Comparison of ENCODE assay signal across 17 cellular contexts in genomic region chr10:15751048-15751447, GRCh38. TPM values are rescaled to one million over a fixed set of nuclear protein-coding genes. Genes with fewer than 3 reads are reported as not detected.
A peak's percentile ranks its signal among the peaks of the same experiment; 100 is the strongest.
DNase-seq lines count a peak whose midpoint lies in the region; ATAC-seq and TF ChIP-seq lines count a peak whose summit lies in the region.
"Had no signal": no experiment of that assay in that cellular context is flagged by ENCODE, and none has a peak within 500 bp of the region (broad histone marks: within the 10 kb centered on the region; RNA-seq: fewer than 3 reads in every experiment).

No MANE protein-coding gene starts in this region.

- WGBS in right cardiac atrium: 58% methylated on average over 5 of the region's 5 CpGs
- 12% methylated on average over 5 of the region's 5 CpGs for WGBS in GM23248 (ENCODE audit: low coverage in 1 of 2, low lambda C conversion rate in 2 of 2, missing lambda C conversion rate in 2 of 2), 2 experiments
- WGBS in right lobe of liver (ENCODE audit: insufficient coverage, low coverage, low lambda C conversion rate, missing lambda C conversion rate): 75% methylated on average over 3 of the region's 5 CpGs

- no peak for TF ChIP-seq POLR2A in right lobe of liver (IDR thresholded peaks at IDR 0.05)

- no peaks in the 10 kb centered on the region for H4K20me1 ChIP-seq in GM23248 (ENCODE audit: insufficient read depth)

- H3K9me2 ChIP-seq in GM23248 (ENCODE audit: insufficient read depth): no peaks in the 10 kb centered on the region

- no peaks in the 10 kb centered on the region for H3F3A ChIP-seq in GM23248 (ENCODE audit: insufficient read depth)

- ATAC-seq in left ventricle myocardium superior (peak; percentile 45), right cardiac atrium (no peak), right lobe of liver (no peak), GM19023 (IDR thresholded peaks at IDR 0.05; ENCODE audit: unreplicated experiment) (no peak)
- ATAC-seq: K562 had no signal

- H3K4me1 ChIP-seq in right cardiac atrium (ENCODE audit: control insufficient read depth, insufficient read depth, low read length) (no peaks in the 10 kb centered on the region), GM23248 (ENCODE audit: insufficient read depth) (no peaks in the 10 kb centered on the region; the same call in 1 of the 2 replicates), right lobe of liver (no peaks in the 10 kb centered on the region)
- H3K4me1 ChIP-seq: Caco-2, HAP-1 had no signal

- H3K36me3 ChIP-seq in GM23248 (ENCODE audit: low read depth): no peaks in the 10 kb centered on the region
- H3K36me3 ChIP-seq in right lobe of liver: no peaks in the 10 kb centered on the region
- H3K36me3 ChIP-seq: HAP-1 had no signal

- intact Hi-C loops in left ventricle myocardium superior (cut with micrococcal nuclease) (no loop called here), right cardiac atrium (cut with DNase I) (no loop called here), right lobe of liver (cut with DNase I) (no loop called here)

- H3K27ac ChIP-seq in right cardiac atrium (ENCODE audit: low read length) (no peak overlapping the region), GM23248 (no peak overlapping the region), right lobe of liver (no peak overlapping the region)
- H3K27ac ChIP-seq: C4-2B had no signal

- no peaks in the 10 kb centered on the region for H3K27me3 ChIP-seq in right cardiac atrium (ENCODE audit: control insufficient read depth, insufficient read depth)
- no peaks in the 10 kb centered on the region; the same call in 1 of the 2 replicates for H3K27me3 ChIP-seq in GM23248 (replicated peaks; ENCODE audit: insufficient read depth)
- H3K27me3 ChIP-seq in right lobe of liver: no peaks in the 10 kb centered on the region

- DNase-seq in left ventricle myocardium superior (no peak), right cardiac atrium (no peak), GM23248 (peak; percentile 33), fibroblast of peridontal ligament (ENCODE audit: extremely low read depth) (peak; percentile 14), GM03348 (ENCODE audit: low spot score) (no peak), right lobe of liver (no peak)
- DNase-seq: 8988T; AML-193; Caco-2; CD4-positive, alpha-beta T cell; IMR-90 had no signal

- TF ChIP-seq CTCF in right lobe of liver (IDR thresholded peaks at IDR 0.05): no peak

- in situ Hi-C loops in GM23248 (cut with MboI): no loop called here

- H3K4me2 ChIP-seq in GM23248 (ENCODE audit: unreplicated experiment): no peak overlapping the region

- H3K9me3 ChIP-seq in right cardiac atrium (ENCODE audit: control insufficient read depth, low read length) (no peaks in the 10 kb centered on the region), GM23248 (ENCODE audit: low read depth) (no peaks in the 10 kb centered on the region), right lobe of liver (no peaks in the 10 kb centered on the region)
- H3K9me3 ChIP-seq: HAP-1 had no signal

- H3K79me2 ChIP-seq in GM23248 (ENCODE audit: insufficient read depth): no peaks in the 10 kb centered on the region

- no peak overlapping the region for H2AFZ ChIP-seq in GM23248

- H3K9ac ChIP-seq in GM23248: no peak overlapping the region

- no peak overlapping the region for H3K4me3 ChIP-seq in right cardiac atrium (ENCODE audit: low read length)
- no peak overlapping the region for H3K4me3 ChIP-seq in GM23248
- H3K4me3 ChIP-seq in right lobe of liver: no peak overlapping the region
- H3K4me3 ChIP-seq: HAP-1, K562 had no signal

RNA-seq across cellular contexts. Expression of gene ITGA8, which starts 31.3 kb away (rescaled TPM):
- total RNA-seq in left ventricle myocardium superior: 0.82 TPM
- total RNA-seq in right cardiac atrium: 1 to 10 TPM; 3.7 to 8.8 (median 5.6) TPM
- polyA plus RNA-seq in right cardiac atrium: 5.5 TPM
- total RNA-seq in GM23248 (2014; rRNA removed; shearing (Covaris generic)): 0.32 TPM in 1 of 2 replicates, not detected in the other
- 0.23 TPM in 1 of 2 replicates, not detected in the other for polyA plus RNA-seq in GM23248 (2016; fragmentation: Nextera tagmentation; extraction: Ambion mirVana)
- total RNA-seq in right lobe of liver: under 1 TPM; 0.18 to 0.80 (median 0.36) TPM
- total RNA-seq: A673; Caco-2; CD4-positive, alpha-beta T cell; H1 had no signal
- polyA plus RNA-seq: H1 had no signal

Comparison
In these comparisons a context has a peak if more than half of its experiments do, and no peak if none do; other contexts are left out.
1. DNase-seq: peak in GM23248 (single experiment) and fibroblast of peridontal ligament (single experiment); none in left ventricle myocardium superior (single experiment), right cardiac atrium (0 of 3), GM03348 (single experiment) and right lobe of liver (0 of 3).